In the genomic region with DNA sequence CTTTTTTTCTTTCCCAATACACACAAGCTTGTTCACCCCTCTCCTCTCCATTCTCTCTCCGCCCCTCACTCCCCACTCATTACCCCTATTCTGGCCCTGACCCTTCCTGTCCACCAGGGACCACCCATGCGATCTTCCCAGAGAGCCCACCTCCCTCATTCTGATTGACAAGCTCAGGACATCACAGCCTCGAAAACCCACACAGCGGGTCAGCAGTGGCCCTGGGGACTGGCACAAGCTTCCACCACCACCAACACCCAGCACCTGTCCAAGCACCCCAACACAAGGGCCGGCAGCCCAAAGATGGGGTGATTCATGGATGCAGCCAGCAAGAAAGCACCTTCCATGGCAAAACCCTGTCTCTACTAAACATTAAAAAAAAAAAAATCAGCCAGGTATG, we compare ENCODE assay signal across 1 cellular context.
TF ChIP-seq lines count a peak whose summit lies in the region.

No MANE protein-coding gene starts in this region.

TF ChIP-seq in K562, 482 proteins besides CTCF, POLR2A, EP300 and RAD21:
- no peak for TF ChIP-seq ZMIZ1 (IDR thresholded peaks at IDR 0.05; ENCODE audit: low read depth in 2 of 2, low read length in 2 of 2)
- TF ChIP-seq NCOA4 (IDR thresholded peaks at IDR 0.05; ENCODE audit: partially characterized antibody): no peak
- TF ChIP-seq RERE (CRISPR knock-in tag; IDR thresholded peaks at IDR 0.05; ENCODE audit: borderline replicate concordance): no peak
- TF ChIP-seq GATA2 (CRISPR knock-in tag; IDR thresholded peaks at IDR 0.05): no peak
- no peak for TF ChIP-seq ATF3 (IDR thresholded peaks at IDR 0.05)
- no peak for TF ChIP-seq ATF3 (CRISPR knock-in tag; conservative IDR thresholded peaks at IDR 0.05)
- TF ChIP-seq CHAMP1 (IDR thresholded peaks at IDR 0.05): no peak
- no peak for TF ChIP-seq FOS (IDR thresholded peaks at IDR 0.05; ENCODE audit: extremely low read depth, insufficient read length)
- TF ChIP-seq DNMT1 (IDR thresholded peaks at IDR 0.05): no peak
- no peak for TF ChIP-seq HNRNPK (IDR thresholded peaks at IDR 0.05; ENCODE audit: low read depth, low read length, poor library complexity, severe bottlenecking)
- no peak for TF ChIP-seq SMARCE1 (IDR thresholded peaks at IDR 0.05)
- no peak for TF ChIP-seq MYC (IDR thresholded peaks at IDR 0.05; ENCODE audit: low read depth, low read length)
- no peak for TF ChIP-seq MYC (CRISPR knock-in tag; IDR thresholded peaks at IDR 0.05; ENCODE audit: borderline replicate concordance, low read depth)
